11 cellular contexts compared by ENCODE assay signal in genomic region chr1:113949007-113949406, GRCh38. TPM values are rescaled to one million over a fixed set of nuclear protein-coding genes. Genes with fewer than 3 reads are reported as not detected.
DNase-seq lines count a peak whose midpoint lies in the region; ATAC-seq and TF ChIP-seq lines count a peak whose summit lies in the region.
"Had no signal": no experiment of that assay in that cellular context is flagged by ENCODE, and none has a peak within 500 bp of the region (broad histone marks: within the 10 kb centered on the region; RNA-seq: fewer than 3 reads in every experiment).

No MANE protein-coding gene starts in this region.

- H3K4me1 ChIP-seq in OCI-LY7 (ENCODE audit: insufficient read depth, low read length, poor library complexity, severe bottlenecking): peaks cover 48% of the 10 kb centered on the region

- no peak overlapping the region for H3K27ac ChIP-seq in OCI-LY7 (ENCODE audit: low read depth, low read length, poor library complexity, severe bottlenecking)

- no peak overlapping the region for H2AFZ ChIP-seq in OCI-LY7 (ENCODE audit: low read length)

- no peak overlapping the region for H3K4me3 ChIP-seq in OCI-LY7 (ENCODE audit: low read depth, low read length, poor library complexity, severe bottlenecking)
- no peak overlapping the region for H3K4me3 ChIP-seq in epithelial cell of proximal tubule (ENCODE audit: low read depth, low read length)

- no peaks in the 10 kb centered on the region for H3K9me2 ChIP-seq in OCI-LY7 (ENCODE audit: insufficient read depth, low read length)

- H3K79me2 ChIP-seq in OCI-LY7 (ENCODE audit: insufficient read depth, low read depth, low read length): peaks cover 92% of the 10 kb centered on the region

- H3K9me3 ChIP-seq in OCI-LY7 (ENCODE audit: low read length): peaks cover 11% of the 10 kb centered on the region; the same call in 1 of the 2 replicates

- H4K20me1 ChIP-seq in OCI-LY7 (ENCODE audit: insufficient read depth, low read length): no peaks in the 10 kb centered on the region

- no peak overlapping the region for H3K4me2 ChIP-seq in OCI-LY7 (ENCODE audit: low read length)

- peaks cover 43% of the 10 kb centered on the region for H3K36me3 ChIP-seq in OCI-LY7 (ENCODE audit: insufficient read depth, low read length)

- POLR2A ChIA-PET in OCI-LY7 (lab: Charles Lee): interaction anchor here (0.6 to 2.0 kb wide), 14 partner anchors 8 to 287 kb away, joined by 3 to 9 read pairs (median 5); no protein-coding TSS in a partner anchor

- no TSS peak for BruUV-seq in OCI-LY7 (replicated peaks; lab: Mats Ljungman, UMichigan)

- intact Hi-C loops in OCI-LY7 (cut with micrococcal nuclease; ENCODE audit: unreplicated experiment): loop anchor here (10.0 kb wide), 2 partner anchors 806 to 994 kb away; partner anchors contain the start of genes CSDE1 and SLC16A1
- intact Hi-C loops in sciatic nerve (cut with DNase I): no loop called here

- ATAC-seq in sciatic nerve: peak; percentile 89

- DNase-seq in DMS53 (lab: John Stamatoyannopoulos, UW) (peak; percentile 13), DMS53 treated with DMSO at 0.1 percent for 48 hours (lab: John Stamatoyannopoulos, UW; ENCODE audit: unreplicated experiment) (no peak), OCI-LY7 (ENCODE audit: low spot score) (no peak), epithelial cell of proximal tubule (ENCODE audit: low read depth) (no peak), sciatic nerve (ENCODE audit: low spot score) (no peak), medulla oblongata (ENCODE audit: extremely low spot score) (no peak)
- no peak for DNase-seq in activated CD4-positive, alpha-beta T cell treated with anti-CD3 and anti-CD28 coated beads for 4 hours
- DNase-seq in activated CD4-positive, CD25-positive, alpha-beta regulatory T cell treated with anti-CD3 and anti-CD28 coated beads, Interleukin-2, amount 50 U/mL, for 72 hours: no peak
- DNase-seq: activated CD4-positive, CD25-positive, alpha-beta regulatory T cell; naive B cell; stimulated activated CD8-positive, alpha-beta memory T cell treated with anti-CD3 and anti-CD28 coated beads, Interleukin-4, amount 100 ng/mL, for 48 hours had no signal

- TF ChIP-seq CTCF in OCI-LY7 (conservative IDR thresholded peaks at IDR 0.05; ENCODE audit: low read length) (peak; percentile 46), epithelial cell of proximal tubule (conservative IDR thresholded peaks at IDR 0.05; ENCODE audit: low read depth, low read length) (peak; percentile 51)

- CTCF ChIA-PET in OCI-LY7 (lab: Charles Lee; ENCODE audit: unreplicated experiment): no interaction called here

RNA-seq across cellular contexts. Expression of gene HIPK1, which starts 19.9 kb away (rescaled TPM):
- 17.3 and 20.4 TPM in 2 replicates for total RNA-seq in OCI-LY7 (2014; rRNA removed; shearing (Covaris generic))
- 50.2 and 52.6 TPM in 2 replicates for total RNA-seq in OCI-LY7 (2022)
- total RNA-seq in epithelial cell of proximal tubule: 12.7 and 19.2 TPM in 2 replicates
- total RNA-seq in sciatic nerve: 91.2 TPM

RNA-seq across cellular contexts. Expression of gene OLFML3, which starts 30.3 kb away (rescaled TPM):
- total RNA-seq in OCI-LY7 (2014; rRNA removed; shearing (Covaris generic)): 0.21 and 0.44 TPM in 2 replicates
- total RNA-seq in OCI-LY7 (2022) (0.34 and 0.35 TPM in 2 replicates), epithelial cell of proximal tubule (0.12 and 1.0 TPM in 2 replicates), sciatic nerve (46.0 TPM)

RNA-seq across cellular contexts. Expression of gene DCLRE1B, which starts 43.9 kb away (rescaled TPM):
- 17.3 and 20.1 TPM in 2 replicates for total RNA-seq in OCI-LY7 (2014; rRNA removed; shearing (Covaris generic))
- 20.8 and 20.9 TPM in 2 replicates for total RNA-seq in OCI-LY7 (2022)
- total RNA-seq in epithelial cell of proximal tubule: 7.0 and 14.1 TPM in 2 replicates
- 5.3 TPM for total RNA-seq in sciatic nerve

RNA-seq across cellular contexts. Expression of gene AP4B1, which starts 44.4 kb away (rescaled TPM):
- 37.7 and 45.3 TPM in 2 replicates for total RNA-seq in OCI-LY7 (2014; rRNA removed; shearing (Covaris generic))
- total RNA-seq in OCI-LY7 (2022): 40.5 and 42.5 TPM in 2 replicates
- total RNA-seq in epithelial cell of proximal tubule: 9.8 and 12.3 TPM in 2 replicates
- total RNA-seq in sciatic nerve: 21.2 TPM

Comparison
In these comparisons a context has a peak if more than half of its experiments do, and no peak if none do; other contexts are left out.
1. RNA of gene OLFML3, which starts 30.3 kb away (total RNA-seq): 46.0 TPM in sciatic nerve (single experiment); 0.21 to 0.44 TPM in OCI-LY7 and 0.12 to 1.0 TPM in epithelial cell of proximal tubule; every median in the first group is over 10 times any median in the second.